Comparison of ENCODE assay signal across 23 cellular contexts in genomic region chr9:114678847-114679246, GRCh38. TPM values are rescaled to one million over a fixed set of nuclear protein-coding genes. Genes with fewer than 3 reads are reported as not detected.
DNase-seq lines count a peak whose midpoint lies in the region; ATAC-seq, FAIRE-seq and TF ChIP-seq lines count a peak whose summit lies in the region.
"Had no signal": no experiment of that assay in that cellular context is flagged by ENCODE, and none has a peak within 500 bp of the region (broad histone marks: within the 10 kb centered on the region; RNA-seq: fewer than 3 reads in every experiment).

No MANE protein-coding gene starts in this region.

- no peak overlapping the region for H2AK5ac ChIP-seq in mesenchymal stem cell (ENCODE audit: low read length, severe bottlenecking)

- H3K4me3 Mint-ChIP-seq in HFFc6: no peak overlapping the region
- H3K4me3 Mint-ChIP-seq in astrocyte (ENCODE audit: unreplicated experiment): no peak overlapping the region
- H3K4me3 Mint-ChIP-seq: CD8-positive, alpha-beta T cell had no signal

- H2AFZ ChIP-seq in astrocyte (ENCODE audit: low read depth, low read length) (no peak overlapping the region), mesenchymal stem cell (ENCODE audit: low read depth, low read length) (no peak overlapping the region)

- H3K36me3 Mint-ChIP-seq in HFFc6 (ENCODE audit: low read depth) (no peaks in the 10 kb centered on the region), astrocyte (ENCODE audit: low read depth, unreplicated experiment) (peaks cover 2% of the 10 kb centered on the region)
- H3K36me3 Mint-ChIP-seq: CD8-positive, alpha-beta T cell had no signal

- H3K18ac ChIP-seq in mesenchymal stem cell (ENCODE audit: low read depth in 1 of 2, low read length in 2 of 2): no peak overlapping the region

- no peak overlapping the region for H3K23ac ChIP-seq in mesenchymal stem cell (ENCODE audit: low read length in 2 of 2)

- no peaks in the 10 kb centered on the region for H3K36me3 ChIP-seq in astrocyte (ENCODE audit: insufficient read depth, low read length)
- no peaks in the 10 kb centered on the region for H3K36me3 ChIP-seq in mesenchymal stem cell (ENCODE audit: control insufficient read depth in 1 of 2, insufficient read depth in 2 of 2, low read depth in 1 of 2, low read length in 2 of 2)
- no peaks in the 10 kb centered on the region for H3K36me3 ChIP-seq in brain microvascular endothelial cell (replicated peaks)
- H3K36me3 ChIP-seq: BLaER1 treated with 17β-estradiol and CSF1 and Interleukin-3, amounts not matched to agents 10 nM and 100 nM; HAP-1 had no signal

- no peak overlapping the region for H2BK5ac ChIP-seq in mesenchymal stem cell (ENCODE audit: low read depth, low read length, poor library complexity, severe bottlenecking)

- no peak overlapping the region for H2BK120ac ChIP-seq in mesenchymal stem cell (ENCODE audit: low read depth, low read length)

- no peak overlapping the region for H3K4ac ChIP-seq in mesenchymal stem cell (ENCODE audit: low read depth in 1 of 2, low read length in 2 of 2)

- H3K9me3 ChIP-seq in astrocyte (ENCODE audit: insufficient read depth, low read depth, low read length): no peaks in the 10 kb centered on the region
- H3K9me3 ChIP-seq in mesenchymal stem cell (ENCODE audit: control insufficient read depth, low read length): no peaks in the 10 kb centered on the region
- H3K9me3 ChIP-seq: BLaER1 treated with 17β-estradiol and CSF1 and Interleukin-3, amounts not matched to agents 10 nM and 100 nM; HAP-1 had no signal

- no peak overlapping the region for H4K91ac ChIP-seq in mesenchymal stem cell (ENCODE audit: low read length)

- no peak for FAIRE-seq in astrocyte (lab: Jason Lieb, UNC)
- FAIRE-seq: A204.1 had no signal

- H3K4me1 Mint-ChIP-seq in HFFc6 (ENCODE audit: low read depth) (peaks cover 74% of the 10 kb centered on the region), astrocyte (ENCODE audit: low read depth, unreplicated experiment) (peaks cover 51% of the 10 kb centered on the region)

- H3K27ac ChIP-seq in astrocyte (ENCODE audit: low read depth, low read length) (peak overlapping the region; percentile 91), mesenchymal stem cell (ENCODE audit: low read length, poor library complexity, severe bottlenecking) (peak overlapping the region; percentile 91), brain microvascular endothelial cell (no peak overlapping the region)
- H3K27ac ChIP-seq: BLaER1 treated with 17β-estradiol and CSF1 and Interleukin-3, amounts not matched to agents 10 nM and 100 nM had no signal

- H4K20me1 ChIP-seq in astrocyte (ENCODE audit: insufficient read depth, low read length): no peaks in the 10 kb centered on the region
- H4K20me1 ChIP-seq: BLaER1 treated with 17β-estradiol and CSF1 and Interleukin-3, amounts not matched to agents 10 nM and 100 nM had no signal

- H3K4me1 ChIP-seq in astrocyte (ENCODE audit: insufficient read depth, low read length) (peaks cover 22% of the 10 kb centered on the region), mesenchymal stem cell (ENCODE audit: control insufficient read depth, insufficient read depth, low read depth, low read length) (peaks cover 5% of the 10 kb centered on the region)

- H3K9me3 Mint-ChIP-seq in HFFc6 (no peaks in the 10 kb centered on the region), astrocyte (ENCODE audit: unreplicated experiment) (peaks cover 1% of the 10 kb centered on the region)
- H3K9me3 Mint-ChIP-seq: CD8-positive, alpha-beta T cell had no signal

- ATAC-seq in GM19395 (IDR thresholded peaks at IDR 0.05; ENCODE audit: unreplicated experiment) (no peak), HG03025 (IDR thresholded peaks at IDR 0.05; ENCODE audit: low FRiP score, unreplicated experiment) (no peak)
- ATAC-seq: CD8-positive, alpha-beta T cell had no signal

- peak overlapping the region; percentile 70 for H3K4me2 ChIP-seq in astrocyte (ENCODE audit: low read length)
- no peak overlapping the region for H3K4me2 ChIP-seq in mesenchymal stem cell (ENCODE audit: low read length, poor library complexity, severe bottlenecking)
- H3K4me2 ChIP-seq: BLaER1 treated with 17β-estradiol and CSF1 and Interleukin-3, amounts not matched to agents 10 nM and 100 nM had no signal

- H4K8ac ChIP-seq in mesenchymal stem cell (ENCODE audit: low read length): no peak overlapping the region

- DNase-seq in Caki2 (ENCODE audit: low read depth) (peak; percentile 65), HFFc6 (no peak), astrocyte (ENCODE audit: low read depth) (peak; percentile 41), mesenchymal stem cell (no peak), hypothalamus (lab: John Stamatoyannopoulos, UW) (no peak), brain microvascular endothelial cell (no peak)
- DNase-seq: CD8-positive, alpha-beta T cell; DMS53; KBM-7; MV-4-11; NCI-H1417; NCI-H187; NCI-H2107; NCI-H510A treated with DMSO at 0.1 percent for 48 hours; NCI-H82; OCI-M1; SHP77 had no signal

- no peaks in the 10 kb centered on the region for H3K79me1 ChIP-seq in mesenchymal stem cell (replicated peaks; ENCODE audit: low read length, poor library complexity, severe bottlenecking)

- H2BK12ac ChIP-seq in mesenchymal stem cell (ENCODE audit: low read length in 2 of 2): no peak overlapping the region

- TF ChIP-seq CTCF in HFFc6 (IDR thresholded peaks at IDR 0.05): no peak
- no peak for TF ChIP-seq CTCF in astrocyte (IDR thresholded peaks at IDR 0.05; ENCODE audit: insufficient read depth, low read depth, low read length)
- no peak for TF ChIP-seq CTCF in brain microvascular endothelial cell (IDR thresholded peaks at IDR 0.05; ENCODE audit: low read depth, low read length, missing control alignments)

- H2BK15ac ChIP-seq in mesenchymal stem cell (ENCODE audit: low read depth, poor library complexity, severe bottlenecking): no peak overlapping the region

- H3K27me3 Mint-ChIP-seq in HFFc6 (ENCODE audit: insufficient read depth) (no peaks in the 10 kb centered on the region; the same call in 1 of the 2 replicates), astrocyte (ENCODE audit: low read depth, unreplicated experiment) (no peaks in the 10 kb centered on the region)

- H3K79me2 ChIP-seq in astrocyte (ENCODE audit: insufficient read depth, low read length): no peaks in the 10 kb centered on the region

- H3K27me3 ChIP-seq in astrocyte (ENCODE audit: insufficient read depth, low read length) (no peaks in the 10 kb centered on the region), mesenchymal stem cell (ENCODE audit: control insufficient read depth in 1 of 2, insufficient read depth in 1 of 2, low read length in 2 of 2) (no peaks in the 10 kb centered on the region), brain microvascular endothelial cell (replicated peaks) (no peaks in the 10 kb centered on the region)
- H3K27me3 ChIP-seq: BLaER1 treated with 17β-estradiol and CSF1 and Interleukin-3, amounts not matched to agents 10 nM and 100 nM had no signal

- H3K9ac ChIP-seq in astrocyte (ENCODE audit: low read length): no peak overlapping the region
- H3K9ac ChIP-seq in mesenchymal stem cell (ENCODE audit: low read length): no peak overlapping the region
- H3K9ac ChIP-seq: BLaER1 treated with 17β-estradiol and CSF1 and Interleukin-3, amounts not matched to agents 10 nM and 100 nM had no signal

- H3K4me3 ChIP-seq in astrocyte (ENCODE audit: insufficient read depth, low read depth, low read length): no peak overlapping the region
- no peak overlapping the region for H3K4me3 ChIP-seq in mesenchymal stem cell (ENCODE audit: insufficient read depth in 1 of 2, low read depth in 1 of 2, low read length in 2 of 2)
- no peak overlapping the region for H3K4me3 ChIP-seq in brain microvascular endothelial cell (ENCODE audit: low read depth, low read length)
- H3K4me3 ChIP-seq: BLaER1 treated with 17β-estradiol and CSF1 and Interleukin-3, amounts not matched to agents 10 nM and 100 nM; HAP-1; SK-N-MC had no signal

- H3K27ac Mint-ChIP-seq in HFFc6 (peak overlapping the region; percentile 86; the same call in 1 of the 2 replicates), astrocyte (ENCODE audit: unreplicated experiment) (peak overlapping the region; percentile 100)
- H3K27ac Mint-ChIP-seq: CD8-positive, alpha-beta T cell had no signal

- no peak overlapping the region for H3K14ac ChIP-seq in mesenchymal stem cell (ENCODE audit: low read length in 2 of 2)

- in situ Hi-C loops in Caki2 (cut with HindIII; ENCODE audit: low pct_unique_long_range_greater_than_20kb, low sequenced_read_pairs): no loop called here
- in situ Hi-C loops in brain microvascular endothelial cell (cut with HindIII; ENCODE audit: low pct_ligation_motif_present, low sequenced_read_pairs): loop anchor here (10.0 to 25.0 kb wide), 2 partner anchors 56 to 333 kb away; no protein-coding TSS in a partner anchor

RNA-seq across cellular contexts. Expression of gene TEX48, which starts 3.1 kb away (rescaled TPM):
- not detected in 2 replicates for total RNA-seq in Caki2 (2014; rRNA removed; shearing (Covaris generic); ENCODE audit: low replicate concordance)
- not detected for total RNA-seq in HFFc6 (2021; fragmentation: NEBNext Ultra II Directional; extraction: Animal tissue kit (Norgen Biotek cat#: 25700))
- not detected in 2 replicates for total RNA-seq in astrocyte
- not detected for polyA plus RNA-seq in mesenchymal stem cell (2013, experiment 1 of 2)
- not detected for polyA plus RNA-seq in mesenchymal stem cell (2013, experiment 2 of 2)
- total RNA-seq: CD8-positive, alpha-beta T cell had no signal

RNA-seq across cellular contexts. Expression of gene TEX53, which starts 21.2 kb away (rescaled TPM):
- total RNA-seq in Caki2 (2014; rRNA removed; shearing (Covaris generic); ENCODE audit: low replicate concordance): not detected in 2 replicates
- total RNA-seq in HFFc6 (2021; fragmentation: NEBNext Ultra II Directional; extraction: Animal tissue kit (Norgen Biotek cat#: 25700)): not detected
- not detected in 2 replicates for total RNA-seq in astrocyte
- polyA plus RNA-seq in mesenchymal stem cell (2013, experiment 1 of 2): not detected
- polyA plus RNA-seq in mesenchymal stem cell (2013, experiment 2 of 2): not detected
- total RNA-seq: CD8-positive, alpha-beta T cell had no signal

Comparison
In these comparisons a context has a peak if more than half of its experiments do, and no peak if none do; other contexts are left out.
1. DNase-seq: peak in Caki2 (single experiment) and astrocyte (single experiment); none in HFFc6 (single experiment), mesenchymal stem cell (single experiment), hypothalamus (0 of 51) and brain microvascular endothelial cell (single experiment).